In the genomic region with DNA sequence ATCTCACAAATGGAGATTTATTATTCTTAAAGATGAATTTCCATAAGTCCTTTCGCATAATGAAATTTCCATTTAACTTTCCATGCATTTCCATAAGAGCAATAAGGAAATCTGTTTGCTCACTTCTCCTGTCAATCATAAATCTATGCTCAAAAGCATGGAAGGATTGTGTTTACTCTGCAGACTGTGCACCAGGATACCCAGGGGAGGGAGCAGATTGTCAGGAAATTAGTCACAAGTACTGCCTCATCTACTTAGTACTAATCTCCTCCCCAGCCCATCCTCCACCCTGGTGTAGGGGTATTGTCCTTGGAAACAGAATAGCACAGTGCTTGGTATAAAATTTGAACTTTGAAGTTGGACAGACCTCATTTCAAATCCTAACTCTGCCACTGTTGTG, we compare ENCODE assay signal across 11 cellular contexts. TPM values are rescaled to one million over a fixed set of nuclear protein-coding genes. Genes with fewer than 3 reads are reported as not detected.
DNase-seq lines count a peak whose midpoint lies in the region; ATAC-seq and TF ChIP-seq lines count a peak whose summit lies in the region.
"Had no signal": no experiment of that assay in that cellular context is flagged by ENCODE, and none has a peak within 500 bp of the region (broad histone marks: within the 10 kb centered on the region; RNA-seq: fewer than 3 reads in every experiment).

No MANE protein-coding gene starts in this region.

- H3K79me2 ChIP-seq in fibroblast of lung (ENCODE audit: control insufficient read depth, insufficient read depth, low read length), result no peaks in the 10 kb centered on the region

- peak overlapping the region; percentile 36 for H3K4me3 Mint-ChIP-seq in natural killer cell treated with Interleukin-12 subunit alpha and Interleukin-12 subunit beta and Interleukin-15 and Interleukin-18, amount 100 ng/mL, for 72 hours
- H3K4me3 Mint-ChIP-seq in natural killer cell, result no peak overlapping the region
- H3K4me3 Mint-ChIP-seq: naive thymus-derived CD8-positive, alpha-beta T cell had no signal

- peaks cover 25 to 39% of the 10 kb centered on the region in 2 donors for H3K4me1 Mint-ChIP-seq in natural killer cell treated with Interleukin-12 subunit alpha and Interleukin-12 subunit beta and Interleukin-15 and Interleukin-18, amount 100 ng/mL, for 72 hours (ENCODE audit: low read depth in 2 of 2)
- peaks cover 22 to 34% of the 10 kb centered on the region in 2 donors for H3K4me1 Mint-ChIP-seq in natural killer cell

- peaks cover 15% of the 10 kb centered on the region for H3K4me1 ChIP-seq in fibroblast of lung (ENCODE audit: control insufficient read depth, extremely low read depth, insufficient read depth, low read length)
- H3K4me1 ChIP-seq: Caco-2 had no signal

- no peaks in the 10 kb centered on the region for H3K36me3 ChIP-seq in fibroblast of lung (ENCODE audit: control insufficient read depth, insufficient read depth, low read length)

- H3K27ac ChIP-seq in fibroblast of lung (ENCODE audit: insufficient read depth, low read length), result no peak overlapping the region

- peaks cover 10% of the 10 kb centered on the region for H3K36me3 Mint-ChIP-seq in natural killer cell treated with Interleukin-12 subunit alpha and Interleukin-12 subunit beta and Interleukin-15 and Interleukin-18, amount 100 ng/mL, for 72 hours
- no peaks in the 10 kb centered on the region for H3K36me3 Mint-ChIP-seq in natural killer cell
- H3K36me3 Mint-ChIP-seq: naive thymus-derived CD8-positive, alpha-beta T cell had no signal

- H3K27me3 ChIP-seq in fibroblast of lung (ENCODE audit: control insufficient read depth, insufficient read depth, low read length), result no peaks in the 10 kb centered on the region

- H3K4me2 ChIP-seq in fibroblast of lung (ENCODE audit: extremely low read depth, insufficient read depth, low read length), result peak overlapping the region; percentile 4

- no peak overlapping the region for H3K4me3 ChIP-seq in fibroblast of lung (replicated peaks in 1 of 4; ENCODE audit: control extremely low read depth in 1 of 4, insufficient read depth in 1 of 4, low read depth in 3 of 4, low read length in 4 of 4)

- peak in 1 of 2 donors; percentile 91 for ATAC-seq in natural killer cell treated with Interleukin-12 subunit alpha and Interleukin-12 subunit beta and Interleukin-15 and Interleukin-18, amount 100 ng/mL, for 72 hours
- ATAC-seq in natural killer cell (no peak), GM21526 (IDR thresholded peaks at IDR 0.05; ENCODE audit: low FRiP score, unreplicated experiment) (no peak)
- ATAC-seq: naive thymus-derived CD8-positive, alpha-beta T cell had no signal

- H2AFZ ChIP-seq in fibroblast of lung (ENCODE audit: low read length), result no peak overlapping the region

- no peak for DNase-seq in natural killer cell treated with Interleukin-12 subunit alpha and Interleukin-12 subunit beta and Interleukin-15 and Interleukin-18, amount 100 ng/mL, for 72 hours (ENCODE audit: low spot score)
- no peak for DNase-seq in natural killer cell
- DNase-seq in NCI-H82 treated with DMSO at 0.1 percent for 48 hours (lab: John Stamatoyannopoulos, UW; ENCODE audit: unreplicated experiment), result peak; percentile 57
- peak; percentile 61 to 76 for DNase-seq in fibroblast of lung (ENCODE audit: low read depth in 2 of 2)
- DNase-seq in NCI-H2227 (lab: John Stamatoyannopoulos, UW; ENCODE audit: unreplicated experiment), result no peak
- DNase-seq in posterior vena cava (ENCODE audit: low spot score), result no peak
- no peak for DNase-seq in NCI-H146 (lab: John Stamatoyannopoulos, UW)
- DNase-seq: Caco-2; naive thymus-derived CD8-positive, alpha-beta T cell; stimulated activated CD4-positive, alpha-beta T cell treated with anti-CD3 and anti-CD28 coated beads, Interleukin-4, amount 100 ng/mL, for 4 hours had no signal

- H3K9me3 ChIP-seq in fibroblast of lung (ENCODE audit: control insufficient read depth, insufficient read depth, low read depth, low read length), result no peaks in the 10 kb centered on the region
- H3K9me3 ChIP-seq: Caco-2 had no signal

- intact Hi-C loops in natural killer cell (cut with micrococcal nuclease) (no loop called here), posterior vena cava (cut with DNase I) (no loop called here)

- no peaks in the 10 kb centered on the region for H4K20me1 ChIP-seq in fibroblast of lung (ENCODE audit: control insufficient read depth, extremely low read depth, insufficient read depth, low read length)

- no peak for TF ChIP-seq CTCF in natural killer cell (IDR thresholded peaks at IDR 0.05)
- TF ChIP-seq CTCF in fibroblast of lung (conservative IDR thresholded peaks at IDR 0.05 in 1 of 2, IDR thresholded peaks at IDR 0.05 in 1 of 2; ENCODE audit: low read depth in 1 of 2, low read length in 2 of 2), result no peak

- H3K9ac ChIP-seq in fibroblast of lung (ENCODE audit: insufficient read depth, low read length), result no peak overlapping the region

- no peaks in the 10 kb centered on the region for H3K9me3 Mint-ChIP-seq in natural killer cell treated with Interleukin-12 subunit alpha and Interleukin-12 subunit beta and Interleukin-15 and Interleukin-18, amount 100 ng/mL, for 72 hours
- H3K9me3 Mint-ChIP-seq in natural killer cell, result no peaks in the 10 kb centered on the region
- H3K9me3 Mint-ChIP-seq: naive thymus-derived CD8-positive, alpha-beta T cell had no signal

- no peaks in the 10 kb centered on the region for H3K27me3 Mint-ChIP-seq in natural killer cell treated with Interleukin-12 subunit alpha and Interleukin-12 subunit beta and Interleukin-15 and Interleukin-18, amount 100 ng/mL, for 72 hours
- H3K27me3 Mint-ChIP-seq in natural killer cell (ENCODE audit: low read depth in 2 of 2), result no peaks in the 10 kb centered on the region
- H3K27me3 Mint-ChIP-seq: naive thymus-derived CD8-positive, alpha-beta T cell had no signal

- H3K27ac Mint-ChIP-seq in natural killer cell treated with Interleukin-12 subunit alpha and Interleukin-12 subunit beta and Interleukin-15 and Interleukin-18, amount 100 ng/mL, for 72 hours, result no peak overlapping the region
- H3K27ac Mint-ChIP-seq in natural killer cell, result no peak overlapping the region
- H3K27ac Mint-ChIP-seq: naive thymus-derived CD8-positive, alpha-beta T cell had no signal

RNA-seq across cellular contexts. Expression of gene PTGER2, which starts 24.2 kb away (rescaled TPM):
- 10 to 100 TPM; 94.5 to 96.0 TPM for total RNA-seq in natural killer cell treated with Interleukin-12 subunit alpha and Interleukin-12 subunit beta and Interleukin-15 and Interleukin-18, amount 100 ng/mL, for 72 hours
- total RNA-seq in natural killer cell (10 to 100 TPM; 55.3 to 67.9 (median 60.6) TPM), fibroblast of lung (30.0 and 38.8 TPM in 2 replicates), posterior vena cava (1 to 10 TPM; 5.3 to 7.4 TPM)
- 15.9 and 27.3 TPM in 2 replicates for polyA plus RNA-seq in fibroblast of lung
- polyA plus RNA-seq in fibroblast of lung (2012), result 17.5 and 32.4 TPM in 2 replicates
- 5.1 and 5.7 TPM in 2 replicates for polyA minus RNA-seq in fibroblast of lung (ENCODE audit: low replicate concordance)

Comparison
In these comparisons a context has a peak if more than half of its experiments do, and no peak if none do; other contexts are left out.
1. DNase-seq: peak in NCI-H82 treated with DMSO at 0.1 percent for 48 hours (single experiment) and fibroblast of lung (2 of 2); none in natural killer cell treated with Interleukin-12 subunit alpha and Interleukin-12 subunit beta and Interleukin-15 and Interleukin-18, amount 100 ng/mL, for 72 hours (single experiment), natural killer cell (single experiment), NCI-H2227 (single experiment), posterior vena cava (single experiment) and NCI-H146 (single experiment).